ENCODE assay signal across 8 cellular contexts in the genomic region with DNA sequence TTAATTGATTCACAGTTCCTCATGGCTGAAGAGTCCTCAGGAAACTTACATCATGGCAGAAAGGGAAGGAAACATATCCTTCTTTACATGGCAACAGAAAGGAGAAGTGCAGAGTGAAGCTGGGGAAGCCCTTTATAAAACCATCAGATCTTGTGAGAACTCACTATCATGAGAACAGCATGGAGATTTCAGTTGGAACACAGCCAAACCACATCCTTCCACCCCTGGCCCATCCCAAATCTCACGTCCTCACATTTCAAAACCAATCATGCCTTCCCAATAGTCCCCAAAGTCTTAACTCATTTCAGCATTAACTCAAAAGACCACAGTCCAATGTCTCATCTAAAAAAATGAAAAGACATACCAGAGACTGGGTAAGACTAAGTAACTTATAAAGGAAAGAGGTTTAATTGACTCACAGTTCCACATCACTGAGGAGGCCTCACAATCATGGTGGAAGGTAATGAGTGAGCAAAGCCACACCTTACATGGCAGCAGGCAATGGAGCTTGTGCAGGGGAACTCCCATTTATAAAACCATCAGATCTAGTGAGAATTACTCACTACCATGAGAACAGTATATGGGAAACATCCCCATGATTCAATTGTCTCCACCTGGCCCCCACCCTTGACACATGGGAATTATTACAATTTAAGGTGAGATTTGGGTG.
DNase-seq lines count a peak whose midpoint lies in the region; ATAC-seq and TF ChIP-seq lines count a peak whose summit lies in the region.

No MANE protein-coding gene starts in this region.

- H3K27ac ChIP-seq in right atrium auricular region: no peak overlapping the region

- H3K4me1 ChIP-seq in right atrium auricular region: no peaks in the 10 kb centered on the region

- intact Hi-C loops in left ventricle myocardium superior (cut with micrococcal nuclease): no loop called here

- no peaks in the 10 kb centered on the region for H3K36me3 ChIP-seq in right atrium auricular region

- TF ChIP-seq CTCF in right atrium auricular region (IDR thresholded peaks at IDR 0.05): no peak

- no peak overlapping the region for H3K4me3 ChIP-seq in right atrium auricular region

- ATAC-seq in left ventricle myocardium superior (peak; percentile 34), HG03521 (IDR thresholded peaks at IDR 0.05; ENCODE audit: unreplicated experiment) (peak; percentile 59)
- ATAC-seq in stimulated activated naive CD8-positive, alpha-beta T cell treated with anti-CD3 and anti-CD28 coated beads, Interleukin-15, Interleukin-2, amounts not matched to agents 100 U/mL and 50 U/mL, for 24 hours: peak; percentile 95

- no peak for DNase-seq in left ventricle myocardium superior
- DNase-seq in right atrium auricular region (ENCODE audit: low spot score): no peak
- DNase-seq in activated naive CD4-positive, alpha-beta T cell treated with anti-CD3 and anti-CD28 coated beads, Interleukin-2, amount 50 U/mL, for 16 hours: peak; percentile 68
- DNase-seq in stimulated activated naive CD8-positive, alpha-beta T cell treated with anti-CD3 and anti-CD28 coated beads, Interleukin-15, Interleukin-2, amounts not matched to agents 100 U/mL and 50 U/mL, for 24 hours: peak; percentile 69
- DNase-seq in NCI-H748 (lab: John Stamatoyannopoulos, UW; ENCODE audit: unreplicated experiment): no peak
- no peak for DNase-seq in NCI-H524 (lab: John Stamatoyannopoulos, UW)
- DNase-seq in NCI-H1930 (lab: John Stamatoyannopoulos, UW): no peak

- H3K27me3 ChIP-seq in right atrium auricular region: no peaks in the 10 kb centered on the region

- no peaks in the 10 kb centered on the region for H3K9me3 ChIP-seq in right atrium auricular region

Comparison
In these comparisons a context has a peak if more than half of its experiments do, and no peak if none do; other contexts are left out.
1. ATAC-seq: peak in every context shown above with its lines; median percentile 95 in stimulated activated naive CD8-positive, alpha-beta T cell treated with anti-CD3 and anti-CD28 coated beads, Interleukin-15, Interleukin-2, amounts not matched to agents 100 U/mL and 50 U/mL, for 24 hours; 59 in HG03521; 34 in left ventricle myocardium superior.
2. DNase-seq: peak in activated naive CD4-positive, alpha-beta T cell treated with anti-CD3 and anti-CD28 coated beads, Interleukin-2, amount 50 U/mL, for 16 hours (single experiment) and stimulated activated naive CD8-positive, alpha-beta T cell treated with anti-CD3 and anti-CD28 coated beads, Interleukin-15, Interleukin-2, amounts not matched to agents 100 U/mL and 50 U/mL, for 24 hours (single experiment); none in left ventricle myocardium superior (single experiment), right atrium auricular region (single experiment), NCI-H748 (single experiment), NCI-H524 (0 of 2) and NCI-H1930 (0 of 2).